Comparison of ENCODE assay signal across 8 cellular contexts in genomic region chr14:102318781-102319276, GRCh38. TPM values are rescaled to one million over a fixed set of nuclear protein-coding genes. Genes with fewer than 3 reads are reported as not detected.
DNase-seq lines count a peak whose midpoint lies in the region; ATAC-seq and TF ChIP-seq lines count a peak whose summit lies in the region.

No MANE protein-coding gene starts in this region.

- no peak for TF ChIP-seq EP300 in gastroesophageal sphincter (IDR thresholded peaks at IDR 0.05)

- H3K36me3 ChIP-seq in GM23248 (ENCODE audit: low read depth) (no peaks in the 10 kb centered on the region), gastroesophageal sphincter (no peaks in the 10 kb centered on the region), skeletal muscle tissue (ENCODE audit: control insufficient read depth in 3 of 3, insufficient read depth in 3 of 3, low read length in 3 of 3) (peaks cover 0 to 9% (median 3%) of the 10 kb centered on the region in 3 donors)

- H3K27me3 ChIP-seq in GM23248 (replicated peaks; ENCODE audit: insufficient read depth) (no peaks in the 10 kb centered on the region), gastroesophageal sphincter (no peaks in the 10 kb centered on the region), skeletal muscle tissue (ENCODE audit: control insufficient read depth in 3 of 3, insufficient read depth in 3 of 3, low read length in 3 of 3) (no peaks in the 10 kb centered on the region)

- peaks cover 12% of the 10 kb centered on the region for H3K79me2 ChIP-seq in GM23248 (ENCODE audit: insufficient read depth)

- H3K27ac ChIP-seq in GM23248, result peak overlapping the region; percentile 74
- H3K27ac ChIP-seq in VCaP, result peak overlapping the region; percentile 90
- peak overlapping the region; percentile 66 to 98 (median 96) for H3K27ac ChIP-seq in gastroesophageal sphincter
- peak overlapping the region; percentile 97 for H3K27ac ChIP-seq in skeletal muscle tissue (ENCODE audit: low read depth, low read length)

- no peak for TF ChIP-seq POLR2A in gastroesophageal sphincter (IDR thresholded peaks at IDR 0.05)

- peak overlapping the region; percentile 87 for H3K4me2 ChIP-seq in GM23248 (ENCODE audit: unreplicated experiment)

- 65% methylated on average over 15 of the region's 15 CpGs for WGBS in GM23248 (ENCODE audit: low coverage in 1 of 2, low lambda C conversion rate in 2 of 2, missing lambda C conversion rate in 2 of 2), 2 experiments
- 43 to 45% methylated on average over 4 to 7 of the region's 15 CpGs for WGBS in gastroesophageal sphincter (ENCODE audit: low coverage in 1 of 2), 2 donors

- ATAC-seq in gastroesophageal sphincter (peak; percentile 6), GM18858 (IDR thresholded peaks at IDR 0.05; ENCODE audit: unreplicated experiment) (no peak)

- in situ Hi-C loops in GM23248 (cut with MboI), result loop anchor here (25.0 kb wide), 1 partner anchor 357 kb away; the partner anchor contains the start of gene DYNC1H1

- H3K9me2 ChIP-seq in GM23248 (ENCODE audit: insufficient read depth), result no peaks in the 10 kb centered on the region

- H3K4me1 ChIP-seq in GM23248 (ENCODE audit: insufficient read depth) (peaks cover 32% of the 10 kb centered on the region), gastroesophageal sphincter (peaks cover 2 to 67% (median 19%) of the 10 kb centered on the region in 3 donors), skeletal muscle tissue (ENCODE audit: control insufficient read depth in 3 of 3, insufficient read depth in 3 of 3, low read length in 3 of 3) (peaks cover 44 to 64% (median 53%) of the 10 kb centered on the region in 3 donors)

- peaks cover 32% of the 10 kb centered on the region for H3F3A ChIP-seq in GM23248 (ENCODE audit: insufficient read depth)

- H3K9me3 ChIP-seq in GM23248 (ENCODE audit: low read depth) (no peaks in the 10 kb centered on the region), gastroesophageal sphincter (no peaks in the 10 kb centered on the region), skeletal muscle tissue (ENCODE audit: control insufficient read depth in 3 of 3, low read length in 3 of 3) (no peaks in the 10 kb centered on the region)

- no peaks in the 10 kb centered on the region for H4K20me1 ChIP-seq in GM23248 (ENCODE audit: insufficient read depth)

- H3K9ac ChIP-seq in GM23248 (peak overlapping the region; percentile 89), skeletal muscle tissue (ENCODE audit: low read depth in 1 of 3, low read length in 3 of 3) (peak overlapping the region; percentile 90 to 98 (median 92))

- DNase-seq in GM23248, result no peak
- no peak for DNase-seq in DMS79 (lab: John Stamatoyannopoulos, UW)
- no peak for DNase-seq in activated CD8-positive, alpha-beta memory T cell treated with anti-CD3 and anti-CD28 coated beads for 24 hours
- no peak for DNase-seq in NCI-H2107 (lab: John Stamatoyannopoulos, UW)

- H3K4me3 ChIP-seq in GM23248, result peak overlapping the region; percentile 85
- peak overlapping the region; percentile 37 to 82 for H3K4me3 ChIP-seq in gastroesophageal sphincter
- peak overlapping the region; percentile 84 to 91 (median 85) for H3K4me3 ChIP-seq in skeletal muscle tissue (ENCODE audit: low read length in 3 of 3)

- peak overlapping the region; percentile 93 for H2AFZ ChIP-seq in GM23248

- TF ChIP-seq CTCF in VCaP (conservative IDR thresholded peaks at IDR 0.05) (no peak), gastroesophageal sphincter (IDR thresholded peaks at IDR 0.05) (no peak)

RNA-seq across cellular contexts. Expression of gene ZNF839, which starts 0.7 kb away (rescaled TPM):
- 6.7 and 8.4 TPM in 2 replicates for total RNA-seq in GM23248 (2014; rRNA removed; shearing (Covaris generic))
- 3.5 and 4.2 TPM in 2 replicates for polyA plus RNA-seq in GM23248 (2016; fragmentation: Nextera tagmentation; extraction: Ambion mirVana)
- total RNA-seq in gastroesophageal sphincter (10 to 100 TPM in 1 of 4 donors, 1 to 10 TPM in 3; 6.5 to 10.1 (median 8.4) TPM), skeletal muscle tissue (15.7 TPM)

RNA-seq across cellular contexts. Expression of gene MOK, which starts 13.9 kb away (rescaled TPM):
- 34.9 and 43.4 TPM in 2 replicates for total RNA-seq in GM23248 (2014; rRNA removed; shearing (Covaris generic))
- polyA plus RNA-seq in GM23248 (2016; fragmentation: Nextera tagmentation; extraction: Ambion mirVana), result 65.8 and 67.9 TPM in 2 replicates
- total RNA-seq in gastroesophageal sphincter (10 to 100 TPM; 10.6 to 15.4 (median 10.7) TPM), skeletal muscle tissue (5.2 TPM)

RNA-seq across cellular contexts. Expression of gene CINP, which starts 43.9 kb away (rescaled TPM):
- 45.7 and 52.1 TPM in 2 replicates for total RNA-seq in GM23248 (2014; rRNA removed; shearing (Covaris generic))
- 60.3 and 60.5 TPM in 2 replicates for polyA plus RNA-seq in GM23248 (2016; fragmentation: Nextera tagmentation; extraction: Ambion mirVana)
- total RNA-seq in gastroesophageal sphincter (10 to 100 TPM; 26.3 to 52.1 (median 29.3) TPM), skeletal muscle tissue (24.0 TPM)

RNA-seq across cellular contexts. Expression of gene TECPR2, which starts 43.9 kb away (rescaled TPM):
- total RNA-seq in GM23248 (2014; rRNA removed; shearing (Covaris generic)), result 10.1 and 15.8 TPM in 2 replicates
- 9.1 and 11.4 TPM in 2 replicates for polyA plus RNA-seq in GM23248 (2016; fragmentation: Nextera tagmentation; extraction: Ambion mirVana)
- 10 to 100 TPM; 26.0 to 57.2 (median 30.5) TPM for total RNA-seq in gastroesophageal sphincter
- 12.0 TPM for total RNA-seq in skeletal muscle tissue
